ENCODE assay signal across 9 cellular contexts in genomic region chr3:47910777-47911440, GRCh38.
DNase-seq lines count a peak whose midpoint lies in the region; ATAC-seq and TF ChIP-seq lines count a peak whose summit lies in the region.
"Had no signal": no experiment of that assay in that cellular context is flagged by ENCODE, and none has a peak within 500 bp of the region (broad histone marks: within the 10 kb centered on the region; RNA-seq: fewer than 3 reads in every experiment).

No MANE protein-coding gene starts in this region.

- no peak overlapping the region for H4K8ac ChIP-seq in neuronal stem cell (ENCODE audit: low read depth, low read length)

- H3K27ac Mint-ChIP-seq in T-cell: no peak overlapping the region
- H3K27ac Mint-ChIP-seq: nephron had no signal

- H3K79me1 ChIP-seq in neuronal stem cell (ENCODE audit: low read depth, low read length): no peaks in the 10 kb centered on the region

- ATAC-seq in HCT116: peak; percentile 99
- ATAC-seq in HG02938 (IDR thresholded peaks at IDR 0.05; ENCODE audit: unreplicated experiment): no peak
- no peak for ATAC-seq in lower lobe of right lung
- ATAC-seq in T-cell (replicated peaks in 1 of 4): no peak

- DNase-seq in A673 (ENCODE audit: low spot score) (peak; percentile 32), HCT116 (ENCODE audit: low read depth, low spot score) (peak; percentile 81), iris pigment epithelial cell (ENCODE audit: low read depth) (peak; percentile 92), neuronal stem cell (ENCODE audit: low spot score) (no peak), lower lobe of right lung (no peak), T-cell (no peak)

- no peak overlapping the region for H2AK5ac ChIP-seq in neuronal stem cell (ENCODE audit: low read depth, low read length)

- no peak overlapping the region for H3K4me3 ChIP-seq in A673 (ENCODE audit: low read depth, low read length, poor library complexity, severe bottlenecking)
- H3K4me3 ChIP-seq in HCT116 (replicated peaks in 1 of 2; ENCODE audit: low read depth in 1 of 2, low read length in 2 of 2): peak overlapping the region in 1 of 2 experiments; percentile 1; a peak in 1 of 4 replicates
- H3K4me3 ChIP-seq in neuronal stem cell (ENCODE audit: low read length in 2 of 2): no peak overlapping the region
- no peak overlapping the region for H3K4me3 ChIP-seq in lower lobe of right lung

- H3K9ac ChIP-seq in HCT116 (ENCODE audit: low read length) (no peak overlapping the region), neuronal stem cell (ENCODE audit: low read depth, low read length, poor library complexity) (no peak overlapping the region)

- H3K36me3 Mint-ChIP-seq in T-cell: peaks cover 68% of the 10 kb centered on the region

- peaks cover 0 to 2% (median 0%) of the 10 kb centered on the region in 3 donors for H3K9me3 Mint-ChIP-seq in T-cell
- H3K9me3 Mint-ChIP-seq: nephron had no signal

- no peaks in the 10 kb centered on the region for H3K27me3 Mint-ChIP-seq in T-cell

- TF ChIP-seq CTCF in A673 (conservative IDR thresholded peaks at IDR 0.05; ENCODE audit: low read depth, low read length): no peak
- no peak for TF ChIP-seq CTCF in HCT116 (IDR thresholded peaks at IDR 0.05 in 2 of 3, conservative IDR thresholded peaks at IDR 0.05 in 1 of 3; ENCODE audit: borderline replicate concordance in 1 of 3, insufficient read depth in 1 of 3, low read depth in 2 of 3, low read length in 2 of 3)
- TF ChIP-seq CTCF in lower lobe of right lung (IDR thresholded peaks at IDR 0.05): no peak

- H2BK120ac ChIP-seq in neuronal stem cell (ENCODE audit: low read depth, low read length): no peak overlapping the region

- H2AFZ ChIP-seq in HCT116 (ENCODE audit: low read depth, low read length, poor library complexity, severe bottlenecking) (no peak overlapping the region), neuronal stem cell (ENCODE audit: low read length) (no peak overlapping the region)

- WGBS in neuronal stem cell (ENCODE audit: extremely low coverage in 2 of 2, insufficient read length in 2 of 2, insufficient replicate concordance in 1 of 2), 2 donors: no CpG with 5 or more reads among the region's 4 CpGs

- no peak overlapping the region for H3K27ac ChIP-seq in A673 (ENCODE audit: low read depth, low read length, poor library complexity, severe bottlenecking)
- peak overlapping the region; percentile 69 for H3K27ac ChIP-seq in HCT116 (ENCODE audit: low read depth, low read length)
- H3K27ac ChIP-seq in angular gyrus (ENCODE audit: low read depth, low read length): peak overlapping the region; percentile 56
- no peak overlapping the region for H3K27ac ChIP-seq in neuronal stem cell (replicated peaks; ENCODE audit: low read length)
- no peak overlapping the region for H3K27ac ChIP-seq in lower lobe of right lung

- H3K9me2 ChIP-seq in HCT116 (ENCODE audit: insufficient read depth): no peaks in the 10 kb centered on the region

- POLR2A ChIA-PET in A673 (lab: Charles Lee; ENCODE audit: low non-redundant PET): no interaction called here
- POLR2A ChIA-PET in HCT116 (lab: Charles Lee): no interaction called here
- POLR2A ChIA-PET in T-cell (lab: Charles Lee): no interaction called here

- no peak for TF ChIP-seq RAD21 in HCT116 (IDR thresholded peaks at IDR 0.05; ENCODE audit: low read depth)

- no peak overlapping the region for H3K23ac ChIP-seq in neuronal stem cell (ENCODE audit: low read depth, low read length, poor library complexity)

- no peak overlapping the region for H4K91ac ChIP-seq in neuronal stem cell (ENCODE audit: low read depth, low read length, poor library complexity)

- H3K79me2 ChIP-seq in HCT116 (ENCODE audit: insufficient read depth, low read length): peaks cover 11% of the 10 kb centered on the region; the same call in 1 of the 2 replicates

- intact Hi-C loops in A673 (cut with micrococcal nuclease; ENCODE audit: unreplicated experiment) (no loop called here), HCT116 (cut with micrococcal nuclease) (loop anchor here (5.0 kb wide), 1 partner anchor 71 kb away; no protein-coding TSS in a partner anchor), lower lobe of right lung (cut with DNase I) (no loop called here)

- CTCF ChIA-PET in A673 (lab: Charles Lee): no interaction called here
- CTCF ChIA-PET in HCT116 (lab: Charles Lee): interaction anchor here (1.3 kb wide), 1 partner anchor 79 kb away, joined by 3 read pairs; no protein-coding TSS in a partner anchor
- CTCF ChIA-PET in T-cell (lab: Charles Lee): no interaction called here

- no peak overlapping the region for H2BK12ac ChIP-seq in neuronal stem cell (ENCODE audit: low read length)

- no peak overlapping the region for H2BK5ac ChIP-seq in neuronal stem cell (ENCODE audit: low read length)

- BruUV-seq in A673 (replicated peaks; lab: Mats Ljungman, UMichigan) (no TSS peak), HCT116 (replicated peaks; lab: Mats Ljungman, UMichigan) (no TSS peak)

- H3K27me3 ChIP-seq in A673 (replicated peaks; ENCODE audit: insufficient read depth, low read depth, low read length, poor library complexity) (no peaks in the 10 kb centered on the region), HCT116 (ENCODE audit: insufficient read depth, low read length) (no peaks in the 10 kb centered on the region), neuronal stem cell (ENCODE audit: control insufficient read depth in 3 of 3, insufficient read depth in 3 of 3, low read depth in 1 of 3, low read length in 3 of 3) (no peaks in the 10 kb centered on the region), lower lobe of right lung (ENCODE audit: low read depth) (no peaks in the 10 kb centered on the region)

- no peaks in the 10 kb centered on the region for H3K9me3 ChIP-seq in A673 (ENCODE audit: low read depth, low read length, poor library complexity, severe bottlenecking)
- no peaks in the 10 kb centered on the region for H3K9me3 ChIP-seq in HCT116 (ENCODE audit: control insufficient read depth in 1 of 2, insufficient read depth in 1 of 2, low read depth in 1 of 2, low read length in 2 of 2)
- H3K9me3 ChIP-seq in neuronal stem cell (replicated peaks in 1 of 2; ENCODE audit: control insufficient read depth in 2 of 2, insufficient read depth in 1 of 2, low read depth in 1 of 2, low read length in 2 of 2): peaks cover 1 to 10% of the 10 kb centered on the region in 2 donors
- no peaks in the 10 kb centered on the region for H3K9me3 ChIP-seq in lower lobe of right lung

- H3K36me3 ChIP-seq in A673 (ENCODE audit: insufficient read depth, low read length, poor library complexity, severe bottlenecking) (peaks cover 7% of the 10 kb centered on the region), HCT116 (ENCODE audit: control insufficient read depth in 1 of 2, insufficient read depth in 2 of 2, low read length in 2 of 2) (peaks cover 6 to 29% of the 10 kb centered on the region in 2 experiments; a peak in 1 of 4 replicates), neuronal stem cell (replicated peaks in 1 of 2; ENCODE audit: control insufficient read depth in 2 of 2, insufficient read depth in 2 of 2, low read length in 2 of 2) (peaks cover 11 to 82% of the 10 kb centered on the region in 2 donors), lower lobe of right lung (peaks cover 73% of the 10 kb centered on the region)

- RAD21 ChIA-PET in HCT116 (lab: Charles Lee; ENCODE audit: low non-redundant PET in 1 of 2, low total read pairs in 2 of 2, uncharacterized antibody in 2 of 2, unreplicated experiment in 2 of 2): no interaction called here

- H3K4me1 ChIP-seq in A673 (ENCODE audit: insufficient read depth, low read length, poor library complexity, severe bottlenecking) (no peaks in the 10 kb centered on the region), HCT116 (ENCODE audit: control insufficient read depth in 1 of 2, insufficient read depth in 2 of 2, low read length in 2 of 2) (peaks cover 15 to 36% of the 10 kb centered on the region in 2 experiments), neuronal stem cell (ENCODE audit: control insufficient read depth in 2 of 2, insufficient read depth in 1 of 2, low read depth in 1 of 2, low read length in 2 of 2) (peaks cover 3 to 8% of the 10 kb centered on the region in 2 donors), lower lobe of right lung (no peaks in the 10 kb centered on the region)

- no peak overlapping the region for H3K4me3 Mint-ChIP-seq in T-cell
- H3K4me3 Mint-ChIP-seq: nephron had no signal

- H3K14ac ChIP-seq in neuronal stem cell (ENCODE audit: low read length): no peak overlapping the region

- no peak for TF ChIP-seq POLR2A in HCT116 (IDR thresholded peaks at IDR 0.05; ENCODE audit: borderline replicate concordance, extremely low read depth, insufficient read depth, insufficient read length)

- H3K4me1 Mint-ChIP-seq in T-cell: no peaks in the 10 kb centered on the region

- no peak overlapping the region for H3K18ac ChIP-seq in neuronal stem cell (ENCODE audit: low read length)

- no peak overlapping the region for H3K4ac ChIP-seq in neuronal stem cell (ENCODE audit: low read length)

- H4K20me1 ChIP-seq in HCT116 (ENCODE audit: insufficient read depth): no peaks in the 10 kb centered on the region; the same call in 1 of the 2 replicates

- H2BK15ac ChIP-seq in neuronal stem cell (ENCODE audit: low read length): no peak overlapping the region

- H3K4me2 ChIP-seq in HCT116 (ENCODE audit: low read length) (peak overlapping the region; percentile 60), neuronal stem cell (ENCODE audit: insufficient read depth, low read length, poor library complexity, severe bottlenecking) (no peak overlapping the region)

TF ChIP-seq in HCT116, 20 proteins besides CTCF, POLR2A, EP300 and RAD21 (continues in another document):
- TF ChIP-seq POLR2AphosphoS5 (IDR thresholded peaks at IDR 0.05; ENCODE audit: low read depth, low read length) (peak; percentile 25; the same call in 1 of the 2 replicates), FOSL1 (IDR thresholded peaks at IDR 0.05; ENCODE audit: low read depth) (peak; percentile 94), ZBTB33 (IDR thresholded peaks at IDR 0.05; ENCODE audit: extremely low read depth, insufficient replicate concordance, low read length) (no peak), EZH2 (IDR thresholded peaks at IDR 0.05) (no peak)

Comparison
In these comparisons a context has a peak if more than half of its experiments do, and no peak if none do; other contexts are left out.
1. DNase-seq: peak in A673 (single experiment), HCT116 (single experiment) and iris pigment epithelial cell (single experiment); none in neuronal stem cell (single experiment), lower lobe of right lung (single experiment) and T-cell (0 of 34).
2. H3K27ac ChIP-seq: peak in HCT116 (single experiment) and angular gyrus (single experiment); none in A673 (single experiment), neuronal stem cell (single experiment) and lower lobe of right lung (single experiment).